29 cellular contexts compared by ENCODE assay signal in genomic region chr9:71646131-71646530, GRCh38.
DNase-seq lines count a peak whose midpoint lies in the region; TF ChIP-seq lines count a peak whose summit lies in the region.
"Had no signal": no experiment of that assay in that cellular context is flagged by ENCODE, and none has a peak within 500 bp of the region (broad histone marks: within the 10 kb centered on the region; RNA-seq: fewer than 3 reads in every experiment).

No MANE protein-coding gene starts in this region.

- CTCF ChIA-PET in mammary epithelial cell (lab: Charles Lee; ENCODE audit: low non-redundant PET), result no interaction called here

- no peak overlapping the region for H3K4me3 Mint-ChIP-seq in dendritic cell treated with granulocyte-macrophage colony-stimulating factor and Interleukin-4, amounts not matched to agents 40 ng/mL and 50 ng/mL, for 4 days
- H3K4me3 Mint-ChIP-seq: activated B cell treated with CpG ODN at 0.5 μM for 24 hours; activated CD4-positive, alpha-beta T cell treated with anti-CD3 and anti-CD28 coated beads, Interleukin-2, amount 10 ng/mL, durations not matched to agents 7 days and 5 days; activated T-cell treated with anti-CD3 and anti-CD28 coated beads, Interleukin-2, amount 50 U/mL, for 4 hours; memory B cell; neural crest cell; T-cell had no signal

- no peaks in the 10 kb centered on the region for H3K27me3 ChIP-seq in mammary epithelial cell (ENCODE audit: insufficient read depth, low read length)
- H3K27me3 ChIP-seq in thyroid gland, result no peaks in the 10 kb centered on the region
- H3K27me3 ChIP-seq: gastroesophageal sphincter, pancreas, right atrium auricular region, suprapubic skin, uterus had no signal

- H3K4me1 Mint-ChIP-seq in dendritic cell treated with granulocyte-macrophage colony-stimulating factor and Interleukin-4, amounts not matched to agents 40 ng/mL and 50 ng/mL, for 4 days (ENCODE audit: low read depth), result peaks cover 62% of the 10 kb centered on the region

- H3K27me3 Mint-ChIP-seq in dendritic cell treated with granulocyte-macrophage colony-stimulating factor and Interleukin-4, amounts not matched to agents 40 ng/mL and 50 ng/mL, for 4 days, result peaks cover 4% of the 10 kb centered on the region

- 100% methylated on average over 1 of the region's 1 CpG for WGBS in mammary epithelial cell (ENCODE audit: low coverage, missing lambda C conversion rate)
- 88 to 92% methylated on average over 1 of the region's 1 CpG for WGBS in thyroid gland, 2 donors

- H3K36me3 ChIP-seq in mammary epithelial cell (ENCODE audit: insufficient read depth, low read length), result no peaks in the 10 kb centered on the region
- no peaks in the 10 kb centered on the region for H3K36me3 ChIP-seq in thyroid gland
- H3K36me3 ChIP-seq: gastroesophageal sphincter, pancreas, right atrium auricular region, suprapubic skin, uterus had no signal

- in situ Hi-C loops in mammary epithelial cell (cut with MboI; ENCODE audit: low sequenced_read_pairs in 2 of 2), result no loop called here

- H3K9ac ChIP-seq in mammary epithelial cell (ENCODE audit: insufficient read depth, low read length), result no peak overlapping the region
- H3K9ac ChIP-seq: GM23248 had no signal

- intact Hi-C loops in dendritic cell treated with granulocyte-macrophage colony-stimulating factor and Interleukin-4, amounts not matched to agents 40 ng/mL and 50 ng/mL, for 4 days (cut with micrococcal nuclease), result no loop called here
- intact Hi-C loops in mammary epithelial cell (cut with micrococcal nuclease), result no loop called here
- intact Hi-C loops in thyroid gland (cut with DNase I), result no loop called here

- H3K27ac Mint-ChIP-seq in dendritic cell treated with granulocyte-macrophage colony-stimulating factor and Interleukin-4, amounts not matched to agents 40 ng/mL and 50 ng/mL, for 4 days, result peak overlapping the region; percentile 75
- H3K27ac Mint-ChIP-seq: activated B cell treated with CpG ODN at 0.5 μM for 24 hours; activated CD4-positive, alpha-beta T cell treated with anti-CD3 and anti-CD28 coated beads, Interleukin-2, amount 10 ng/mL, durations not matched to agents 7 days and 5 days; CD4-positive, CD25-positive, alpha-beta regulatory T cell; memory B cell; T-cell had no signal

- TF ChIP-seq CTCF in mammary epithelial cell (conservative IDR thresholded peaks at IDR 0.05 in 1 of 2, IDR thresholded peaks at IDR 0.05 in 1 of 2; ENCODE audit: extremely low read depth in 1 of 2, insufficient read depth in 1 of 2, low read depth in 1 of 2, low read length in 2 of 2) (no peak), thyroid gland (IDR thresholded peaks at IDR 0.05) (no peak)

- no peak for TF ChIP-seq POLR2A in thyroid gland (IDR thresholded peaks at IDR 0.05)

- H3K4me2 ChIP-seq in mammary epithelial cell (ENCODE audit: insufficient read depth, low read depth, low read length), result no peak overlapping the region

- H3K9me3 Mint-ChIP-seq in dendritic cell treated with granulocyte-macrophage colony-stimulating factor and Interleukin-4, amounts not matched to agents 40 ng/mL and 50 ng/mL, for 4 days, result peaks cover 10% of the 10 kb centered on the region
- H3K9me3 Mint-ChIP-seq: activated B cell treated with CpG ODN at 0.5 μM for 24 hours; activated T-cell treated with anti-CD3 and anti-CD28 coated beads, Interleukin-2, amount 50 U/mL, for 4 hours; memory B cell; neural crest cell; T-cell had no signal

- no peaks in the 10 kb centered on the region for H3K36me3 Mint-ChIP-seq in dendritic cell treated with granulocyte-macrophage colony-stimulating factor and Interleukin-4, amounts not matched to agents 40 ng/mL and 50 ng/mL, for 4 days (ENCODE audit: low read depth)
- H3K36me3 Mint-ChIP-seq: CD4-positive, CD25-positive, alpha-beta regulatory T cell; T-cell had no signal

- no TSS peak for BruUV-seq in mammary epithelial cell (replicated peaks; lab: Mats Ljungman, UMichigan)

- no peaks in the 10 kb centered on the region for H3K79me2 ChIP-seq in mammary epithelial cell (ENCODE audit: insufficient read depth, low read length)

- H3K9me3 ChIP-seq in mammary epithelial cell (replicated peaks; ENCODE audit: insufficient read depth, low read length) (no peaks in the 10 kb centered on the region), thyroid gland (no peaks in the 10 kb centered on the region)
- H3K9me3 ChIP-seq: gastroesophageal sphincter, pancreas, right atrium auricular region, suprapubic skin, uterus had no signal

- H3K4me1 ChIP-seq in mammary epithelial cell (ENCODE audit: insufficient read depth, low read length) (peaks cover 13% of the 10 kb centered on the region), thyroid gland (no peaks in the 10 kb centered on the region)
- H3K4me1 ChIP-seq: pancreas, uterus had no signal

- dilution Hi-C loops in mammary epithelial cell (cut with HindIII; ENCODE audit: low sequenced_read_pairs), result no loop called here

- DNase-seq in NCI-H1436 (lab: John Stamatoyannopoulos, UW) (peak; percentile 0), NCI-H1436 treated with DMSO at 0.1 percent for 48 hours (lab: John Stamatoyannopoulos, UW) (no peak), NCI-H526 (lab: John Stamatoyannopoulos, UW) (peak; percentile 77 to 80), myocyte (ENCODE audit: low read depth) (peak; percentile 13), mammary epithelial cell (no peak), NCI-H1092 (lab: John Stamatoyannopoulos, UW) (no peak), thyroid gland (no peak)
- DNase-seq: 8988T; activated B cell treated with CpG ODN at 0.5 μM for 24 hours; activated CD4-positive, alpha-beta T cell treated with anti-CD3 and anti-CD28 coated beads, Interleukin-2, amount 10 ng/mL, durations not matched to agents 7 days and 5 days; activated naive CD4-positive, alpha-beta T cell; activated T-cell treated with anti-CD3 and anti-CD28 coated beads, Interleukin-2, amount 50 U/mL, for 4 hours; caudate nucleus; CD4-positive, CD25-positive, alpha-beta regulatory T cell; dermis blood vessel endothelial cell; GM23248; MV-4-11; NCI-H69; pancreas; small intestine; stimulated activated naive CD4-positive, alpha-beta T cell treated with Interleukin-2 at 50 U/mL for 16 hours; T-cell; uterus had no signal

- H3K4me3 ChIP-seq in mammary epithelial cell (replicated peaks in 1 of 3; ENCODE audit: insufficient read depth in 1 of 3, low read depth in 2 of 3, low read length in 3 of 3), result no peak overlapping the region
- H3K4me3 ChIP-seq in thyroid gland (replicated peaks in 1 of 3), result no peak overlapping the region
- H3K4me3 ChIP-seq: gastroesophageal sphincter, GM23248, pancreas, right atrium auricular region, suprapubic skin, uterus had no signal

- no peaks in the 10 kb centered on the region for H4K20me1 ChIP-seq in mammary epithelial cell (ENCODE audit: insufficient read depth, low read length)

- no peak overlapping the region for H3K27ac ChIP-seq in mammary epithelial cell (ENCODE audit: insufficient read depth, low read depth, low read length)
- no peak overlapping the region for H3K27ac ChIP-seq in thyroid gland
- H3K27ac ChIP-seq: gastroesophageal sphincter, GM23248, pancreas, right atrium auricular region, suprapubic skin, uterus had no signal

- H2AFZ ChIP-seq in mammary epithelial cell (ENCODE audit: low read depth, low read length), result no peak overlapping the region
- H2AFZ ChIP-seq: GM23248 had no signal

Comparison
In these comparisons a context has a peak if more than half of its experiments do, and no peak if none do; other contexts are left out.
1. DNase-seq: peak in NCI-H1436 (single experiment), NCI-H526 (2 of 2) and myocyte (single experiment); none in NCI-H1436 treated with DMSO at 0.1 percent for 48 hours (single experiment), mammary epithelial cell (single experiment), NCI-H1092 (single experiment) and thyroid gland (0 of 2).